ENCODE assay signal across 1 cellular context in genomic region chr22:39526736-39527171, GRCh38.
TF ChIP-seq lines count a peak whose summit lies in the region.

No MANE protein-coding gene starts in this region.

TF ChIP-seq in K562, 482 proteins besides CTCF, POLR2A, EP300 and RAD21:
- TF ChIP-seq CUX1 (CRISPR knock-in tag; IDR thresholded peaks at IDR 0.05) (no peak), POLR2G (IDR thresholded peaks at IDR 0.05; ENCODE audit: low read depth, low read length) (peak; percentile 68), RBFOX2 (IDR thresholded peaks at IDR 0.05; ENCODE audit: low read depth, low read length) (peak; percentile 50; the same call in 1 of the 2 replicates)
